ENCODE assay signal across 10 cellular contexts in the genomic region with DNA sequence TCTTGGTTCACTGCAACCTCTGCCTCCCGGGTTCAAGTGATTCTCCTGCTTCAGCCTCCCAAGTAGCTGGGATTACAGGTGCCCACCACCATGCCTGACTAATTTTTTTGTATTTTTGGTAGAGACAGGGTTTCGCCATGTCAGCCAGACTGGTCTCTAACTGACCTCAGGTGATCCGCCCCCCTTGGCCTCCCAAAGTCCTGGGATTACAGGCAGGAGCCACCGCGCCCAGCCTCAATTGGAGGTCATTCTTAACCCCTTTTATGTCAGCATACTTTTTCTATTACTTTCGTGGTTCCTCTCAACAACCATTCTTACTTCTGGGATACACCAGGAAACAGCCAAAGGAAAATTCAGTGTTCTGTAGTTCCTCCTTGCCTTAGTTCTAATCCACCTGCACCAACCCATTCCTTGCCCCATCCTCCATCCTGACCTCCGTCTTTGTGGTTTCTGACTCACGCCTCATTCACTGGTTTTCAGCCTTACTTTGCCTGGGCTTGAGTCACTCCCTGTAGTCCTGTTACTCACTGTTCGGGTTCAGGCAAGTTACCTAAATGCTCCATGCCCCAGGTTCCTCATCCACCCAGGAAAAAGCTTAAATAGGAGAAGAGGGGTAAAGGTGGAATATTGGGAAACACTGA. TPM values are rescaled to one million over a fixed set of nuclear protein-coding genes. Genes with fewer than 3 reads are reported as not detected.
DNase-seq lines count a peak whose midpoint lies in the region; ATAC-seq, FAIRE-seq and TF ChIP-seq lines count a peak whose summit lies in the region.
"Had no signal": no experiment of that assay in that cellular context is flagged by ENCODE, and none has a peak within 500 bp of the region (broad histone marks: within the 10 kb centered on the region; RNA-seq: fewer than 3 reads in every experiment).

No MANE protein-coding gene starts in this region.

- no peak overlapping the region for H3K27ac ChIP-seq in gastroesophageal sphincter
- H3K27ac ChIP-seq: thyroid gland had no signal

- no peak for FAIRE-seq in D721Med (lab: Jason Lieb, UNC)

- H3K27me3 ChIP-seq in gastroesophageal sphincter: no peaks in the 10 kb centered on the region
- H3K27me3 ChIP-seq: thyroid gland had no signal

- H3K4me3 Mint-ChIP-seq in WTC11 (no peak overlapping the region), nephron progenitor cell (no peak overlapping the region)

- H3K9me3 Mint-ChIP-seq in WTC11 (no peaks in the 10 kb centered on the region), nephron progenitor cell (no peaks in the 10 kb centered on the region)

- POLR2A ChIA-PET in WTC11 (lab: Charles Lee): no interaction called here

- no peaks in the 10 kb centered on the region for H3K9me3 ChIP-seq in gastroesophageal sphincter
- H3K9me3 ChIP-seq: thyroid gland had no signal

- H3K27me3 Mint-ChIP-seq in WTC11 (ENCODE audit: low read depth) (no peaks in the 10 kb centered on the region), nephron progenitor cell (ENCODE audit: low read depth, poor library complexity) (peaks cover 13% of the 10 kb centered on the region)

- H3K4me1 Mint-ChIP-seq in WTC11 (no peaks in the 10 kb centered on the region), nephron progenitor cell (peaks cover 4% of the 10 kb centered on the region)

- TF ChIP-seq POLR2A in gastroesophageal sphincter (IDR thresholded peaks at IDR 0.05): no peak

- no peak for TF ChIP-seq CTCF in WTC11 (IDR thresholded peaks at IDR 0.05)
- no peak for TF ChIP-seq CTCF in D721Med (IDR thresholded peaks at IDR 0.05; ENCODE audit: insufficient read depth, missing control alignments)
- no peak for TF ChIP-seq CTCF in gastroesophageal sphincter (IDR thresholded peaks at IDR 0.05)
- TF ChIP-seq CTCF in nephron progenitor cell (IDR thresholded peaks at IDR 0.05): no peak

- ATAC-seq in HG03066 (IDR thresholded peaks at IDR 0.05; ENCODE audit: low read depth, unreplicated experiment): peak; percentile 12
- ATAC-seq in WTC11: no peak
- no peak for ATAC-seq in GM18867 (IDR thresholded peaks at IDR 0.05; ENCODE audit: unreplicated experiment)
- no peak for ATAC-seq in gastroesophageal sphincter

- TF ChIP-seq EP300 in gastroesophageal sphincter (IDR thresholded peaks at IDR 0.05): no peak

- DNase-seq in GM04504 (ENCODE audit: low read depth): peak; percentile 72
- DNase-seq in WTC11 (ENCODE audit: low spot score): no peak
- DNase-seq in myocyte (ENCODE audit: low read depth): peak; percentile 52
- no peak for DNase-seq in D721Med (ENCODE audit: insufficient read length, low spot score)
- no peak for DNase-seq in nephron progenitor cell
- DNase-seq: NCI-H510A treated with DMSO at 0.1 percent for 48 hours, thyroid gland had no signal

- H3K27ac Mint-ChIP-seq in WTC11: 0 out of 2 replicates have a peak overlapping the region, but pooled peaks have one; percentile 15
- H3K27ac Mint-ChIP-seq in nephron progenitor cell: no peak overlapping the region

- no peaks in the 10 kb centered on the region for H3K4me1 ChIP-seq in gastroesophageal sphincter
- H3K4me1 ChIP-seq: thyroid gland had no signal

- H3K36me3 Mint-ChIP-seq in WTC11 (no peaks in the 10 kb centered on the region), nephron progenitor cell (ENCODE audit: low read depth) (no peaks in the 10 kb centered on the region)

- CTCF ChIA-PET in WTC11 (lab: Charles Lee): interaction anchor here (1.1 kb wide), 1 partner anchor 29 kb away, joined by 3 read pairs; no protein-coding TSS in a partner anchor

- 82 to 88% methylated on average over 4 to 7 of the region's 9 CpGs for WGBS in gastroesophageal sphincter (ENCODE audit: low coverage in 1 of 2), 2 donors

- H3K4me3 ChIP-seq in gastroesophageal sphincter: no peak overlapping the region
- H3K4me3 ChIP-seq: thyroid gland had no signal

- no peaks in the 10 kb centered on the region for H3K36me3 ChIP-seq in gastroesophageal sphincter
- H3K36me3 ChIP-seq: thyroid gland had no signal

TF ChIP-seq in WTC11, 78 proteins besides CTCF, POLR2A, EP300 and RAD21:
- TF ChIP-seq, protein P1, sequence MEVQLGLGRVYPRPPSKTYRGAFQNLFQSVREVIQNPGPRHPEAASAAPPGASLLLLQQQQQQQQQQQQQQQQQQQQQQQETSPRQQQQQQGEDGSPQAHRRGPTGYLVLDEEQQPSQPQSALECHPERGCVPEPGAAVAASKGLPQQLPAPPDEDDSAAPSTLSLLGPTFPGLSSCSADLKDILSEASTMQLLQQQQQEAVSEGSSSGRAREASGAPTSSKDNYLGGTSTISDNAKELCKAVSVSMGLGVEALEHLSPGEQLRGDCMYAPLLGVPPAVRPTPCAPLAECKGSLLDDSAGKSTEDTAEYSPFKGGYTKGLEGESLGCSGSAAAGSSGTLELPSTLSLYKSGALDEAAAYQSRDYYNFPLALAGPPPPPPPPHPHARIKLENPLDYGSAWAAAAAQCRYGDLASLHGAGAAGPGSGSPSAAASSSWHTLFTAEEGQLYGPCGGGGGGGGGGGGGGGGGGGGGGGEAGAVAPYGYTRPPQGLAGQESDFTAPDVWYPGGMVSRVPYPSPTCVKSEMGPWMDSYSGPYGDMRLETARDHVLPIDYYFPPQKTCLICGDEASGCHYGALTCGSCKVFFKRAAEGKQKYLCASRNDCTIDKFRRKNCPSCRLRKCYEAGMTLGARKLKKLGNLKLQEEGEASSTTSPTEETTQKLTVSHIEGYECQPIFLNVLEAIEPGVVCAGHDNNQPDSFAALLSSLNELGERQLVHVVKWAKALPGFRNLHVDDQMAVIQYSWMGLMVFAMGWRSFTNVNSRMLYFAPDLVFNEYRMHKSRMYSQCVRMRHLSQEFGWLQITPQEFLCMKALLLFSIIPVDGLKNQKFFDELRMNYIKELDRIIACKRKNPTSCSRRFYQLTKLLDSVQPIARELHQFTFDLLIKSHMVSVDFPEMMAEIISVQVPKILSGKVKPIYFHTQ (CRISPR knock-in tag; IDR thresholded peaks at IDR 0.05): no peak
- TF ChIP-seq, protein P2, sequence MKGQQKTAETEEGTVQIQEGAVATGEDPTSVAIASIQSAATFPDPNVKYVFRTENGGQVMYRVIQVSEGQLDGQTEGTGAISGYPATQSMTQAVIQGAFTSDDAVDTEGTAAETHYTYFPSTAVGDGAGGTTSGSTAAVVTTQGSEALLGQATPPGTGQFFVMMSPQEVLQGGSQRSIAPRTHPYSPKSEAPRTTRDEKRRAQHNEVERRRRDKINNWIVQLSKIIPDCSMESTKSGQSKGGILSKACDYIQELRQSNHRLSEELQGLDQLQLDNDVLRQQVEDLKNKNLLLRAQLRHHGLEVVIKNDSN (CRISPR knock-in tag; IDR thresholded peaks at IDR 0.05): no peak
- no peak for TF ChIP-seq NFE2L1 (CRISPR knock-in tag; IDR thresholded peaks at IDR 0.05)
- TF ChIP-seq NFYB (CRISPR knock-in tag; conservative IDR thresholded peaks at IDR 0.05; ENCODE audit: low read depth): no peak
- no peak for TF ChIP-seq TEAD4 (CRISPR knock-in tag; IDR thresholded peaks at IDR 0.05)
- TF ChIP-seq, protein P3, sequence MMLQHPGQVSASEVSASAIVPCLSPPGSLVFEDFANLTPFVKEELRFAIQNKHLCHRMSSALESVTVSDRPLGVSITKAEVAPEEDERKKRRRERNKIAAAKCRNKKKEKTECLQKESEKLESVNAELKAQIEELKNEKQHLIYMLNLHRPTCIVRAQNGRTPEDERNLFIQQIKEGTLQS (CRISPR knock-in tag; conservative IDR thresholded peaks at IDR 0.05): no peak
- no peak for TF ChIP-seq NR2C2 (CRISPR knock-in tag; IDR thresholded peaks at IDR 0.05)
- no peak for TF ChIP-seq CREB1 (CRISPR knock-in tag; IDR thresholded peaks at IDR 0.05)
- TF ChIP-seq TP53 (CRISPR knock-in tag; IDR thresholded peaks at IDR 0.05): no peak
- TF ChIP-seq, protein P4, sequence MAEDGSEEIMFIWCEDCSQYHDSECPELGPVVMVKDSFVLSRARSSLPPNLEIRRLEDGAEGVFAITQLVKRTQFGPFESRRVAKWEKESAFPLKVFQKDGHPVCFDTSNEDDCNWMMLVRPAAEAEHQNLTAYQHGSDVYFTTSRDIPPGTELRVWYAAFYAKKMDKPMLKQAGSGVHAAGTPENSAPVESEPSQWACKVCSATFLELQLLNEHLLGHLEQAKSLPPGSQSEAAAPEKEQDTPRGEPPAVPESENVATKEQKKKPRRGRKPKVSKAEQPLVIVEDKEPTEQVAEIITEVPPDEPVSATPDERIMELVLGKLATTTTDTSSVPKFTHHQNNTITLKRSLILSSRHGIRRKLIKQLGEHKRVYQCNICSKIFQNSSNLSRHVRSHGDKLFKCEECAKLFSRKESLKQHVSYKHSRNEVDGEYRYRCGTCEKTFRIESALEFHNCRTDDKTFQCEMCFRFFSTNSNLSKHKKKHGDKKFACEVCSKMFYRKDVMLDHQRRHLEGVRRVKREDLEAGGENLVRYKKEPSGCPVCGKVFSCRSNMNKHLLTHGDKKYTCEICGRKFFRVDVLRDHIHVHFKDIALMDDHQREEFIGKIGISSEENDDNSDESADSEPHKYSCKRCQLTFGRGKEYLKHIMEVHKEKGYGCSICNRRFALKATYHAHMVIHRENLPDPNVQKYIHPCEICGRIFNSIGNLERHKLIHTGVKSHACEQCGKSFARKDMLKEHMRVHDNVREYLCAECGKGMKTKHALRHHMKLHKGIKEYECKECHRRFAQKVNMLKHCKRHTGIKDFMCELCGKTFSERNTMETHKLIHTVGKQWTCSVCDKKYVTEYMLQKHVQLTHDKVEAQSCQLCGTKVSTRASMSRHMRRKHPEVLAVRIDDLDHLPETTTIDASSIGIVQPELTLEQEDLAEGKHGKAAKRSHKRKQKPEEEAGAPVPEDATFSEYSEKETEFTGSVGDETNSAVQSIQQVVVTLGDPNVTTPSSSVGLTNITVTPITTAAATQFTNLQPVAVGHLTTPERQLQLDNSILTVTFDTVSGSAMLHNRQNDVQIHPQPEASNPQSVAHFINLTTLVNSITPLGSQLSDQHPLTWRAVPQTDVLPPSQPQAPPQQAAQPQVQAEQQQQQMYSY (CRISPR knock-in tag; IDR thresholded peaks at IDR 0.05): no peak
- TF ChIP-seq PRRX2 (CRISPR knock-in tag; IDR thresholded peaks at IDR 0.05): no peak

RNA-seq across cellular contexts. Expression of a gene that starts 12.9 kb away (rescaled TPM):
- total RNA-seq in WTC11 (2021): 21.3 to 24.2 TPM (median 21.4 TPM) in 3 replicates
- total RNA-seq in myocyte: 14.3 and 15.6 TPM in 2 replicates
- 9.1 TPM for polyA plus RNA-seq in myocyte (2012)
- total RNA-seq in gastroesophageal sphincter: 10 to 100 TPM in 2 of 4 donors, 1 to 10 TPM in 2; 9.4 to 21.3 (median 10.6) TPM

RNA-seq across cellular contexts. Expression of a gene that starts 29.9 kb away (rescaled TPM):
- 35.8 to 44.5 TPM (median 40.2 TPM) in 3 replicates for total RNA-seq in WTC11 (2021)
- 9.8 and 12.8 TPM in 2 replicates for total RNA-seq in myocyte
- 26.2 TPM for polyA plus RNA-seq in myocyte (2012)
- 10 to 100 TPM; 12.7 to 27.2 (median 21.0) TPM for total RNA-seq in gastroesophageal sphincter

Comparison
In these comparisons a context has a peak if more than half of its experiments do, and no peak if none do; other contexts are left out.
1. DNase-seq: peak in GM04504 (single experiment) and myocyte (single experiment); none in WTC11 (single experiment), D721Med (single experiment) and nephron progenitor cell (single experiment).